8 cellular contexts compared by ENCODE assay signal in genomic region chr20:36773123-36773547, GRCh38. TPM values are rescaled to one million over a fixed set of nuclear protein-coding genes. Genes with fewer than 3 reads are reported as not detected.
A peak's percentile ranks its signal among the peaks of the same experiment; 100 is the strongest.
DNase-seq lines count a peak whose midpoint lies in the region; ATAC-seq, FAIRE-seq and TF ChIP-seq lines count a peak whose summit lies in the region.

No MANE protein-coding gene starts in this region.

- peaks cover 17% of the 10 kb centered on the region for H3K36me3 Mint-ChIP-seq in activated naive CD4-positive, alpha-beta T cell treated with anti-CD3 and anti-CD28 coated beads, Interleukin-2, amount 10 ng/mL, durations not matched to agents 7 days and 5 days

- FAIRE-seq in endothelial cell of umbilical vein (lab: Jason Lieb, UNC): no peak

- peaks cover 49% of the 10 kb centered on the region for H3K4me1 Mint-ChIP-seq in activated naive CD4-positive, alpha-beta T cell treated with anti-CD3 and anti-CD28 coated beads, Interleukin-2, amount 10 ng/mL, durations not matched to agents 7 days and 5 days

- peak overlapping the region; percentile 82 for H3K4me3 ChIP-seq in PC-3 (ENCODE audit: low read length)
- peak overlapping the region; percentile 53 to 90 (median 79) for H3K4me3 ChIP-seq in endothelial cell of umbilical vein (replicated peaks in 1 of 3; ENCODE audit: insufficient read depth in 1 of 3, low read depth in 1 of 3, low read length in 3 of 3)
- H3K4me3 ChIP-seq in ovary: peak overlapping the region; percentile 80

- CTCF ChIA-PET in activated naive CD4-positive, alpha-beta T cell treated with anti-CD3 and anti-CD28 coated beads, Interleukin-2, amount 10 ng/mL, durations not matched to agents 7 days and 5 days (lab: Charles Lee): interaction anchor here (0.6 to 2.3 kb wide), 9 partner anchors 18 to 374 kb away, joined by 3 to 11 read pairs (median 3); partner anchors contain the start of gene RBL1
- CTCF ChIA-PET in PC-3 (lab: Charles Lee) (interaction anchor here (0.8 to 1.6 kb wide), 4 partner anchors 17 to 90 kb away, joined by 3 to 8 read pairs (median 4); a partner anchor contains a TSS), endothelial cell of umbilical vein (lab: Charles Lee) (interaction anchor here (0.7 to 2.5 kb wide), 23 partner anchors 14 to 290 kb away, joined by 3 to 18 read pairs (median 5); partner anchors contain the start of gene NDRG3)

- 1% methylated on average over 13 to 19 of the region's 19 CpGs for WGBS in ovary, 3 donors

- H3K27ac ChIP-seq in PC-3 (ENCODE audit: low read length) (peak overlapping the region; percentile 27), endothelial cell of umbilical vein (ENCODE audit: insufficient read depth, low read depth, low read length) (peak overlapping the region; percentile 89), ovary (peak overlapping the region in 1 of 2 donors; percentile 90)

- no peaks in the 10 kb centered on the region for H3K9me3 Mint-ChIP-seq in activated naive CD4-positive, alpha-beta T cell treated with anti-CD3 and anti-CD28 coated beads, Interleukin-2, amount 10 ng/mL, durations not matched to agents 7 days and 5 days

- dilution Hi-C loops in endothelial cell of umbilical vein (cut with MboI; ENCODE audit: extremely low pct_ligation_motif_present, low sequenced_read_pairs): no loop called here

- H3K27me3 Mint-ChIP-seq in activated naive CD4-positive, alpha-beta T cell treated with anti-CD3 and anti-CD28 coated beads, Interleukin-2, amount 10 ng/mL, durations not matched to agents 7 days and 5 days: peaks cover 16% of the 10 kb centered on the region

- no peak for TF ChIP-seq EP300 in ovary (IDR thresholded peaks at IDR 0.05)

- BruUV-seq in PC-3 (replicated peaks; lab: Mats Ljungman, UMichigan) (no TSS peak), endothelial cell of umbilical vein (replicated peaks; lab: Mats Ljungman, UMichigan) (TSS peak; percentile 55)

- TF ChIP-seq CTCF in PC-3 (conservative IDR thresholded peaks at IDR 0.05; ENCODE audit: low read depth, low read length) (no peak), endothelial cell of umbilical vein (IDR thresholded peaks at IDR 0.05; ENCODE audit: extremely low read depth in 1 of 2, insufficient read depth in 1 of 2, low read depth in 1 of 2, low read length in 2 of 2) (no peak), ovary (IDR thresholded peaks at IDR 0.05) (no peak)

- H3K4me3 Mint-ChIP-seq in activated naive CD4-positive, alpha-beta T cell treated with anti-CD3 and anti-CD28 coated beads, Interleukin-2, amount 10 ng/mL, durations not matched to agents 7 days and 5 days: peak overlapping the region; percentile 79

- H3K9ac ChIP-seq in PC-3 (ENCODE audit: low read length): peak overlapping the region; percentile 97
- peak overlapping the region; percentile 96 for H3K9ac ChIP-seq in endothelial cell of umbilical vein (replicated peaks; ENCODE audit: extremely low read depth, insufficient read depth, low read length)

- H2AFZ ChIP-seq in PC-3 (ENCODE audit: low read length) (peak overlapping the region; percentile 98), endothelial cell of umbilical vein (ENCODE audit: low read depth, low read length) (peak overlapping the region; percentile 55)

- H3K9me1 ChIP-seq in endothelial cell of umbilical vein (replicated peaks; ENCODE audit: control insufficient read depth, extremely low read depth, insufficient read depth, low read length): no peaks in the 10 kb centered on the region

- H3K36me3 ChIP-seq in PC-3 (ENCODE audit: low read depth, low read length) (no peaks in the 10 kb centered on the region), endothelial cell of umbilical vein (ENCODE audit: control insufficient read depth in 2 of 2, extremely low read depth in 1 of 2, insufficient read depth in 2 of 2, low read length in 2 of 2) (peaks cover 0 to 2% of the 10 kb centered on the region in 2 experiments), ovary (no peaks in the 10 kb centered on the region)

- H4K20me1 ChIP-seq in PC-3 (ENCODE audit: low read length): no peaks in the 10 kb centered on the region
- no peaks in the 10 kb centered on the region for H4K20me1 ChIP-seq in endothelial cell of umbilical vein (replicated peaks; ENCODE audit: control insufficient read depth, extremely low read depth, insufficient read depth, low read length)

- H3K4me2 ChIP-seq in PC-3 (ENCODE audit: low read length) (peak overlapping the region; percentile 97), endothelial cell of umbilical vein (ENCODE audit: insufficient read depth, low read length) (peak overlapping the region; percentile 98)

- H3K9me3 ChIP-seq in PC-3 (ENCODE audit: low read length) (no peaks in the 10 kb centered on the region), endothelial cell of umbilical vein (replicated peaks; ENCODE audit: control insufficient read depth, insufficient read depth, low read length) (no peaks in the 10 kb centered on the region), ovary (no peaks in the 10 kb centered on the region)

- 0 out of 2 replicates have a peak, but pooled peaks have one; percentile 0 for ATAC-seq in PC-3

- H3K27ac Mint-ChIP-seq in activated naive CD4-positive, alpha-beta T cell treated with anti-CD3 and anti-CD28 coated beads, Interleukin-2, amount 10 ng/mL, durations not matched to agents 7 days and 5 days: peak overlapping the region; percentile 91

- no peaks in the 10 kb centered on the region for H3K27me3 ChIP-seq in PC-3 (ENCODE audit: low read length)
- H3K27me3 ChIP-seq in endothelial cell of umbilical vein (ENCODE audit: control insufficient read depth in 2 of 2, insufficient read depth in 2 of 2, low read length in 2 of 2): no peaks in the 10 kb centered on the region
- H3K27me3 ChIP-seq in ovary: no peaks in the 10 kb centered on the region

- TF ChIP-seq POLR2A in endothelial cell of umbilical vein (IDR thresholded peaks at IDR 0.05; ENCODE audit: low read depth, low read length) (no peak), ovary (IDR thresholded peaks at IDR 0.05) (no peak)

- H3F3A ChIP-seq in PC-3 (ENCODE audit: low read length, unreplicated experiment): no peaks in the 10 kb centered on the region

- H3K4me1 ChIP-seq in PC-3 (ENCODE audit: insufficient read depth, low read length) (peaks cover 19% of the 10 kb centered on the region), endothelial cell of umbilical vein (ENCODE audit: control insufficient read depth, extremely low read depth, insufficient read depth, low read length) (peaks cover 22% of the 10 kb centered on the region), ovary (ENCODE audit: insufficient read depth) (peaks cover 2% of the 10 kb centered on the region)

- intact Hi-C loops in PC-3 (cut with micrococcal nuclease) (loop anchor here (1.0 kb wide), 2 partner anchors 27 to 114 kb away; partner anchors contain the start of gene NDRG3), endothelial cell of umbilical vein (cut with micrococcal nuclease) (loop anchor here (1.0 to 5.0 kb wide), 3 partner anchors 16 to 200 kb away; partner anchors contain the start of gene TGIF2), ovary (cut with DNase I) (loop anchor here in 2 of 4 donors (10.0 kb wide), 1 partner anchor 92 kb away; a partner anchor contains a TSS)

- DNase-seq in activated naive CD4-positive, alpha-beta T cell treated with anti-CD3 and anti-CD28 coated beads, Interleukin-2, amount 10 ng/mL, durations not matched to agents 7 days and 5 days: no peak
- DNase-seq in activated naive CD4-positive, alpha-beta T cell treated with Interleukin-2 at 50 U/mL for 16 hours: no peak
- no peak for DNase-seq in PC-3
- DNase-seq in endothelial cell of umbilical vein (ENCODE audit: low read depth, low spot score): peak; percentile 18
- DNase-seq in ovary: no peak
- no peak for DNase-seq in GOT3 (lab: John Stamatoyannopoulos, UW)
- DNase-seq in NCI-H1105 treated with DMSO at 0.1 percent for 48 hours (lab: John Stamatoyannopoulos, UW): no peak
- no peak for DNase-seq in iPS-NIHi7 (ENCODE audit: extremely low spot score)

- no peaks in the 10 kb centered on the region for H3K9me2 ChIP-seq in PC-3 (replicated peaks; ENCODE audit: low read length)

- POLR2A ChIA-PET in PC-3 (lab: Charles Lee; ENCODE audit: unreplicated experiment): interaction anchor here (0.6 to 1.1 kb wide), 3 partner anchors 36 to 62 kb away, joined by 3 read pairs; no protein-coding TSS in a partner anchor
- POLR2A ChIA-PET in endothelial cell of umbilical vein (lab: Charles Lee): interaction anchor here (2.0 kb wide), 1 partner anchor 167 kb away, joined by 6 read pairs; the partner anchor contains the start of gene RAB5IF

- peaks cover 21% of the 10 kb centered on the region for H3K79me2 ChIP-seq in PC-3 (ENCODE audit: low read length)
- H3K79me2 ChIP-seq in endothelial cell of umbilical vein (ENCODE audit: control insufficient read depth, insufficient read depth, low read length): peaks cover 14% of the 10 kb centered on the region

TF ChIP-seq in endothelial cell of umbilical vein, 7 proteins besides CTCF, POLR2A, EP300 and RAD21:
- TF ChIP-seq JUN (IDR thresholded peaks at IDR 0.05; ENCODE audit: borderline replicate concordance, insufficient read depth, insufficient read length, low read depth) (no peak), GATA2 (IDR thresholded peaks at IDR 0.05; ENCODE audit: insufficient read depth, insufficient read length, low read depth, low read length) (no peak), MYC (IDR thresholded peaks at IDR 0.05; ENCODE audit: low read depth, low read length) (no peak)

RNA-seq across cellular contexts. Expression of gene DSN1, which starts 0.4 kb away (rescaled TPM):
- total RNA-seq in PC-3 (2014; rRNA removed) (36.3 and 39.8 TPM in 2 replicates), endothelial cell of umbilical vein (24.4 and 25.0 TPM in 2 replicates), ovary (1 to 10 TPM; 3.3 to 7.0 (median 5.1) TPM)
- polyA plus RNA-seq in endothelial cell of umbilical vein (8.4 and 11.0 TPM in 2 replicates), ovary (1 to 10 TPM; 6.2 to 6.4 TPM)
- polyA plus RNA-seq in endothelial cell of umbilical vein (2011; cell fraction: cytosol; rRNA removed): 19.3 and 19.9 TPM in 2 replicates
- 14.6 and 21.5 TPM in 2 replicates for polyA plus RNA-seq in endothelial cell of umbilical vein (2011; cell fraction: nucleus; rRNA removed)
- 14.0 and 19.3 TPM in 2 replicates for polyA plus RNA-seq in endothelial cell of umbilical vein (2012)
- polyA minus RNA-seq in endothelial cell of umbilical vein: 9.1 and 12.0 TPM in 2 replicates
- polyA minus RNA-seq in endothelial cell of umbilical vein (2011; cell fraction: cytosol; rRNA and poly(A)+ RNA removed): 17.6 TPM
- polyA minus RNA-seq in endothelial cell of umbilical vein (2011; cell fraction: nucleus; rRNA and poly(A)+ RNA removed): 10.7 and 11.1 TPM in 2 replicates

RNA-seq across cellular contexts. Expression of gene NDRG3, which starts 27.2 kb away (rescaled TPM):
- 27.0 and 30.1 TPM in 2 replicates for total RNA-seq in PC-3 (2014; rRNA removed)
- 27.7 and 28.4 TPM in 2 replicates for total RNA-seq in endothelial cell of umbilical vein
- 20.9 and 25.7 TPM in 2 replicates for polyA plus RNA-seq in endothelial cell of umbilical vein
- polyA plus RNA-seq in endothelial cell of umbilical vein (2011; cell fraction: cytosol; rRNA removed): 26.2 and 27.1 TPM in 2 replicates
- 20.9 and 22.9 TPM in 2 replicates for polyA plus RNA-seq in endothelial cell of umbilical vein (2011; cell fraction: nucleus; rRNA removed)
- polyA plus RNA-seq in endothelial cell of umbilical vein (2012): 29.1 and 29.3 TPM in 2 replicates
- polyA minus RNA-seq in endothelial cell of umbilical vein: 35.4 and 37.9 TPM in 2 replicates
- 28.2 TPM for polyA minus RNA-seq in endothelial cell of umbilical vein (2011; cell fraction: cytosol; rRNA and poly(A)+ RNA removed)
- polyA minus RNA-seq in endothelial cell of umbilical vein (2011; cell fraction: nucleus; rRNA and poly(A)+ RNA removed): 9.5 and 13.4 TPM in 2 replicates
- 10 to 100 TPM; 16.7 to 30.1 (median 24.1) TPM for total RNA-seq in ovary
- polyA plus RNA-seq in ovary: 10 to 100 TPM; 23.4 to 66.0 TPM
